15 cellular contexts compared by ENCODE assay signal in genomic region chr11:44327730-44328691, GRCh38. TPM values are rescaled to one million over a fixed set of nuclear protein-coding genes. Genes with fewer than 3 reads are reported as not detected.
DNase-seq lines count a peak whose midpoint lies in the region; ATAC-seq and TF ChIP-seq lines count a peak whose summit lies in the region.
"Had no signal": no experiment of that assay in that cellular context is flagged by ENCODE, and none has a peak within 500 bp of the region (broad histone marks: within the 10 kb centered on the region; RNA-seq: fewer than 3 reads in every experiment).

No MANE protein-coding gene starts in this region.

- no peaks in the 10 kb centered on the region for H4K20me1 ChIP-seq in SK-N-SH (ENCODE audit: insufficient read depth)

- CTCF ChIA-PET in SK-N-SH (lab: Yijun Ruan, JAX) = no interaction called here

- peaks cover 100% of the 10 kb centered on the region for H3K27me3 Mint-ChIP-seq in nephron progenitor cell (ENCODE audit: low read depth, poor library complexity)

- TF ChIP-seq EP300 in Ishikawa (IDR thresholded peaks at IDR 0.05; ENCODE audit: borderline replicate concordance) (no peak), SK-N-SH (IDR thresholded peaks at IDR 0.05; ENCODE audit: borderline replicate concordance in 1 of 2, low read depth in 1 of 2, low read length in 1 of 2) (no peak)

- H3K4me3 ChIP-seq in SK-N-SH (ENCODE audit: low read depth in 2 of 2, low read length in 1 of 2) = no peak overlapping the region

- no peak for ATAC-seq in GM19351 (IDR thresholded peaks at IDR 0.05; ENCODE audit: unreplicated experiment)
- ATAC-seq: activated CD8-positive, alpha-beta memory T cell treated with anti-CD3 and anti-CD28 coated beads, Interleukin-2, amount 10 ng/mL, durations not matched to agents 7 days and 5 days; stimulated activated effector memory CD8-positive, alpha-beta T cell treated with anti-CD3 and anti-CD28 coated beads, Interleukin-12 subunit alpha, Interleukin-12 subunit beta, amount 100 ng/mL, for 72 hours had no signal

- H3K36me3 ChIP-seq in SK-N-SH (replicated peaks in 1 of 2; ENCODE audit: control insufficient read depth in 1 of 2, insufficient read depth in 2 of 2, low read length in 1 of 2) = no peaks in the 10 kb centered on the region

- H3K4me3 Mint-ChIP-seq in nephron progenitor cell = peak overlapping the region; percentile 21
- H3K4me3 Mint-ChIP-seq: activated CD8-positive, alpha-beta memory T cell treated with anti-CD3 and anti-CD28 coated beads, Interleukin-2, amount 10 ng/mL, durations not matched to agents 7 days and 5 days; stimulated activated effector memory CD8-positive, alpha-beta T cell treated with anti-CD3 and anti-CD28 coated beads, Interleukin-12 subunit alpha, Interleukin-12 subunit beta, amount 100 ng/mL, for 72 hours; WTC11 had no signal

- no peak overlapping the region for H3K27ac Mint-ChIP-seq in nephron progenitor cell
- H3K27ac Mint-ChIP-seq: activated CD8-positive, alpha-beta memory T cell treated with anti-CD3 and anti-CD28 coated beads, Interleukin-2, amount 10 ng/mL, durations not matched to agents 7 days and 5 days; stimulated activated effector memory CD8-positive, alpha-beta T cell treated with anti-CD3 and anti-CD28 coated beads, Interleukin-12 subunit alpha, Interleukin-12 subunit beta, amount 100 ng/mL, for 72 hours; WTC11 had no signal

- H3K27me3 ChIP-seq in SK-N-SH (ENCODE audit: insufficient read depth) = peaks cover 35% of the 10 kb centered on the region

- peaks cover 63% of the 10 kb centered on the region for H3K4me1 Mint-ChIP-seq in nephron progenitor cell
- H3K4me1 Mint-ChIP-seq: activated CD8-positive, alpha-beta memory T cell treated with anti-CD3 and anti-CD28 coated beads, Interleukin-2, amount 10 ng/mL, durations not matched to agents 7 days and 5 days; stimulated activated effector memory CD8-positive, alpha-beta T cell treated with anti-CD3 and anti-CD28 coated beads, Interleukin-12 subunit alpha, Interleukin-12 subunit beta, amount 100 ng/mL, for 72 hours had no signal

- H3K36me3 Mint-ChIP-seq in nephron progenitor cell (ENCODE audit: low read depth) = no peaks in the 10 kb centered on the region
- H3K36me3 Mint-ChIP-seq: activated CD8-positive, alpha-beta memory T cell treated with anti-CD3 and anti-CD28 coated beads, Interleukin-2, amount 10 ng/mL, durations not matched to agents 7 days and 5 days; stimulated activated effector memory CD8-positive, alpha-beta T cell treated with anti-CD3 and anti-CD28 coated beads, Interleukin-12 subunit alpha, Interleukin-12 subunit beta, amount 100 ng/mL, for 72 hours; WTC11 had no signal

- no peak overlapping the region for H3K27ac ChIP-seq in SK-N-SH (ENCODE audit: low read depth in 2 of 2, low read length in 1 of 2)

- TF ChIP-seq RAD21 in Ishikawa (IDR thresholded peaks at IDR 0.05; ENCODE audit: low read depth) (peak; percentile 20; the same call in 1 of the 2 replicates), SK-N-SH (IDR thresholded peaks at IDR 0.05; ENCODE audit: low read length) (peak; percentile 20)

- DNase-seq in NCI-H1092 treated with DMSO at 0.1 percent for 48 hours (lab: John Stamatoyannopoulos, UW) (peak; percentile 41), NCI-H1092 (lab: John Stamatoyannopoulos, UW) (no peak), SK-N-SH (no peak), nephron progenitor cell (peak; percentile 62), epidermal melanocyte (ENCODE audit: insufficient read length, low spot score) (no peak)
- DNase-seq in effector CD8-positive, alpha-beta T cell (lab: John Stamatoyannopoulos, UW) = no peak
- DNase-seq: activated CD8-positive, alpha-beta memory T cell treated with anti-CD3 and anti-CD28 coated beads, Interleukin-2, amount 10 ng/mL, durations not matched to agents 7 days and 5 days; NCI-H1436 treated with DMSO at 0.1 percent for 48 hours; SW 1271; trophoblast cell had no signal

- TF ChIP-seq CTCF in SK-N-SH (IDR thresholded peaks at IDR 0.05) = peak; percentile 22
- TF ChIP-seq CTCF in nephron progenitor cell (IDR thresholded peaks at IDR 0.05) = no peak

- no peak overlapping the region for H3K9ac ChIP-seq in SK-N-SH

- no peak overlapping the region for H3K4me2 ChIP-seq in SK-N-SH

- no peaks in the 10 kb centered on the region for H3K9me3 ChIP-seq in SK-N-SH
- H3K9me3 ChIP-seq: Caco-2 had no signal

- H3F3A ChIP-seq in SK-N-SH (replicated peaks; ENCODE audit: insufficient read depth) = no peaks in the 10 kb centered on the region

- no peak overlapping the region for H2AFZ ChIP-seq in SK-N-SH (ENCODE audit: low read depth)

- H3K79me2 ChIP-seq in SK-N-SH (ENCODE audit: insufficient read depth) = no peaks in the 10 kb centered on the region

- no peaks in the 10 kb centered on the region for H3K9me2 ChIP-seq in SK-N-SH

- H3K4me1 ChIP-seq in SK-N-SH (ENCODE audit: control insufficient read depth in 1 of 2, insufficient read depth in 2 of 2, low read depth in 1 of 2, low read length in 1 of 2) = peaks cover 8% of the 10 kb centered on the region in 2 experiments; a peak in 2 of 4 replicates

- no peaks in the 10 kb centered on the region for H3K9me3 Mint-ChIP-seq in nephron progenitor cell
- H3K9me3 Mint-ChIP-seq: stimulated activated effector memory CD8-positive, alpha-beta T cell treated with anti-CD3 and anti-CD28 coated beads, Interleukin-12 subunit alpha, Interleukin-12 subunit beta, amount 100 ng/mL, for 72 hours; WTC11 had no signal

- WGBS in SK-N-SH (ENCODE audit: low lambda C conversion rate) = 73% methylated on average over 18 of the region's 21 CpGs

- POLR2A ChIA-PET in SK-N-SH (lab: Yijun Ruan, JAX) = no interaction called here

TF ChIP-seq in Ishikawa, 13 proteins besides CTCF, POLR2A, EP300 and RAD21 (continues in another document):
- TF ChIP-seq REST (IDR thresholded peaks at IDR 0.05; ENCODE audit: low read depth) = no peak
- no peak for TF ChIP-seq ZBTB7A (IDR thresholded peaks at IDR 0.05; ENCODE audit: low read depth)
- no peak for TF ChIP-seq CEBPB (IDR thresholded peaks at IDR 0.05)
- no peak for TF ChIP-seq YY1 (IDR thresholded peaks at IDR 0.05; ENCODE audit: low read depth)

TF ChIP-seq in SK-N-SH, 30 proteins besides CTCF, POLR2A, EP300 and RAD21:
- no peak for TF ChIP-seq MAX (IDR thresholded peaks at IDR 0.05; ENCODE audit: low read depth)
- TF ChIP-seq TEAD4 (IDR thresholded peaks at IDR 0.05; ENCODE audit: borderline replicate concordance, insufficient read depth) = no peak

RNA-seq across cellular contexts. Expression of gene ALX4, which starts 18.1 kb away (rescaled TPM):
- polyA plus RNA-seq in SK-N-SH (2012; rRNA removed) = under 0.01 TPM in 1 of 2 replicates, not detected in the other
- polyA plus RNA-seq in SK-N-SH (2012; cell fraction: cytosol; rRNA removed) = under 0.01 TPM in 2 replicates
- 0.01 TPM in 2 replicates for polyA plus RNA-seq in SK-N-SH (2012; cell fraction: nucleus; rRNA removed)

Comparison
In these comparisons a context has a peak if more than half of its experiments do, and no peak if none do; other contexts are left out.
1. DNase-seq: peak in NCI-H1092 treated with DMSO at 0.1 percent for 48 hours (single experiment) and nephron progenitor cell (single experiment); none in NCI-H1092 (single experiment), SK-N-SH (single experiment), effector CD8-positive, alpha-beta T cell (single experiment) and epidermal melanocyte (single experiment).